Comparison of ENCODE assay signal across 1 cellular context in genomic region chr10:97428572-97428981, GRCh38.
TF ChIP-seq lines count a peak whose summit lies in the region.

No MANE protein-coding gene starts in this region.

TF ChIP-seq in endothelial cell of umbilical vein, 7 proteins besides CTCF, POLR2A, EP300 and RAD21:
- no peak for TF ChIP-seq MYC (IDR thresholded peaks at IDR 0.05; ENCODE audit: low read depth, low read length)
- TF ChIP-seq GATA2 (IDR thresholded peaks at IDR 0.05; ENCODE audit: insufficient read depth, insufficient read length, low read depth, low read length): no peak
- no peak for TF ChIP-seq POLR2AphosphoS5 (IDR thresholded peaks at IDR 0.05; ENCODE audit: insufficient read depth, low read depth, low read length)
- TF ChIP-seq MAX (IDR thresholded peaks at IDR 0.05; ENCODE audit: insufficient read depth, insufficient read length): no peak
- TF ChIP-seq EZH2 (IDR thresholded peaks at IDR 0.05; ENCODE audit: borderline replicate concordance, low read depth, low read length, severe bottlenecking): no peak
- no peak for TF ChIP-seq JUN (IDR thresholded peaks at IDR 0.05; ENCODE audit: borderline replicate concordance, insufficient read depth, insufficient read length, low read depth)
- TF ChIP-seq FOS (IDR thresholded peaks at IDR 0.05; ENCODE audit: borderline replicate concordance, insufficient read depth, low read length): no peak
